Comparison of ENCODE assay signal across 1 cellular context in genomic region chr12:50868881-50869280, GRCh38.
A peak's percentile ranks its signal among the peaks of the same experiment; 100 is the strongest.
TF ChIP-seq lines count a peak whose summit lies in the region.
"Not testable (repeated sequence)": the region's sequence is repeated elsewhere in the genome, so short reads cannot be mapped to it uniquely, and the experiment has no call there.

No MANE protein-coding gene starts in this region.

TF ChIP-seq in HepG2, 621 proteins besides CTCF, POLR2A, EP300 and RAD21:
- TF ChIP-seq ATF7 (IDR thresholded peaks at IDR 0.05) = peak; percentile 3; the same call in 1 of the 2 replicates
- not testable (repeated sequence) for TF ChIP-seq ATF7 (CRISPR knock-in tag; IDR thresholded peaks at IDR 0.05)
